ENCODE assay signal across 1 cellular context in the genomic region with DNA sequence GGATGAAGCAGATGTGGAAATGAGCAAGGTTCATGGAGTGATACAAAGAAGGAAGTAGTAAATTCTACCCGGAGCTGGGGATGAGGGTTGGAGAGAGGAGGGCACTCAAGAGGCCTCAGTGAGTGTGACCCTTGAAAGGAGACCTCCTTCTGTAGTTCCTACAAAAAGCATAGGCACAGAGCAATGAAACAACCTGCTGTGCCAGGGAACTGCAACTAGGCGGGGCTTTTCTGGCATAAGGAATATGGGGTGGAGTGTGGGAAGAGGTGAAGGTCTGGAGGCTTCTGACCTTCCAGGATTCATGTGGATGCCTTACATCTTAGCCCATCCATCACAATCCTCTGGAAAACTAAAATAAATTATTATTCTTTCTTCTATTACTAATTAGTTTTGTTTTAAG.
TF ChIP-seq lines count a peak whose summit lies in the region.

No MANE protein-coding gene starts in this region.

TF ChIP-seq in SK-N-SH treated with all-trans-retinoic acid at 6 μM for 48 hours, 23 proteins besides CTCF, POLR2A, EP300 and RAD21 (continued from another document):
- TF ChIP-seq, protein P1, sequence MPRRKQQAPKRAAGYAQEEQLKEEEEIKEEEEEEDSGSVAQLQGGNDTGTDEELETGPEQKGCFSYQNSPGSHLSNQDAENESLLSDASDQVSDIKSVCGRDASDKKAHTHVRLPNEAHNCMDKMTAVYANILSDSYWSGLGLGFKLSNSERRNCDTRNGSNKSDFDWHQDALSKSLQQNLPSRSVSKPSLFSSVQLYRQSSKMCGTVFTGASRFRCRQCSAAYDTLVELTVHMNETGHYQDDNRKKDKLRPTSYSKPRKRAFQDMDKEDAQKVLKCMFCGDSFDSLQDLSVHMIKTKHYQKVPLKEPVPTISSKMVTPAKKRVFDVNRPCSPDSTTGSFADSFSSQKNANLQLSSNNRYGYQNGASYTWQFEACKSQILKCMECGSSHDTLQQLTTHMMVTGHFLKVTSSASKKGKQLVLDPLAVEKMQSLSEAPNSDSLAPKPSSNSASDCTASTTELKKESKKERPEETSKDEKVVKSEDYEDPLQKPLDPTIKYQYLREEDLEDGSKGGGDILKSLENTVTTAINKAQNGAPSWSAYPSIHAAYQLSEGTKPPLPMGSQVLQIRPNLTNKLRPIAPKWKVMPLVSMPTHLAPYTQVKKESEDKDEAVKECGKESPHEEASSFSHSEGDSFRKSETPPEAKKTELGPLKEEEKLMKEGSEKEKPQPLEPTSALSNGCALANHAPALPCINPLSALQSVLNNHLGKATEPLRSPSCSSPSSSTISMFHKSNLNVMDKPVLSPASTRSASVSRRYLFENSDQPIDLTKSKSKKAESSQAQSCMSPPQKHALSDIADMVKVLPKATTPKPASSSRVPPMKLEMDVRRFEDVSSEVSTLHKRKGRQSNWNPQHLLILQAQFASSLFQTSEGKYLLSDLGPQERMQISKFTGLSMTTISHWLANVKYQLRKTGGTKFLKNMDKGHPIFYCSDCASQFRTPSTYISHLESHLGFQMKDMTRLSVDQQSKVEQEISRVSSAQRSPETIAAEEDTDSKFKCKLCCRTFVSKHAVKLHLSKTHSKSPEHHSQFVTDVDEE (CRISPR knock-in tag; IDR thresholded peaks at IDR 0.05) = no peak
- TF ChIP-seq, protein P2, sequence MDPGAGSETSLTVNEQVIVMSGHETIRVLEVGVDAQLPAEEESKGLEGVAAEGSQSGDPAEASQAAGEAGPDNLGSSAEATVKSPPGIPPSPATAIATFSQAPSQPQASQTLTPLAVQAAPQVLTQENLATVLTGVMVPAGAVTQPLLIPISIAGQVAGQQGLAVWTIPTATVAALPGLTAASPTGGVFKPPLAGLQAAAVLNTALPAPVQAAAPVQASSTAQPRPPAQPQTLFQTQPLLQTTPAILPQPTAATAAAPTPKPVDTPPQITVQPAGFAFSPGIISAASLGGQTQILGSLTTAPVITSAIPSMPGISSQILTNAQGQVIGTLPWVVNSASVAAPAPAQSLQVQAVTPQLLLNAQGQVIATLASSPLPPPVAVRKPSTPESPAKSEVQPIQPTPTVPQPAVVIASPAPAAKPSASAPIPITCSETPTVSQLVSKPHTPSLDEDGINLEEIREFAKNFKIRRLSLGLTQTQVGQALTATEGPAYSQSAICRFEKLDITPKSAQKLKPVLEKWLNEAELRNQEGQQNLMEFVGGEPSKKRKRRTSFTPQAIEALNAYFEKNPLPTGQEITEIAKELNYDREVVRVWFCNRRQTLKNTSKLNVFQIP (CRISPR knock-in tag; IDR thresholded peaks at IDR 0.05; ENCODE audit: borderline replicate concordance, low read depth) = no peak
- TF ChIP-seq ESRRG (CRISPR knock-in tag; IDR thresholded peaks at IDR 0.05) = no peak
- no peak for TF ChIP-seq ZNF565 (CRISPR knock-in tag; conservative IDR thresholded peaks at IDR 0.05; ENCODE audit: low read depth)
- TF ChIP-seq ZC3H10 (CRISPR knock-in tag; IDR thresholded peaks at IDR 0.05) = no peak
- TF ChIP-seq ARNTL (CRISPR knock-in tag; IDR thresholded peaks at IDR 0.05; ENCODE audit: borderline replicate concordance, low read depth) = no peak
- TF ChIP-seq OSR1 (CRISPR knock-in tag; IDR thresholded peaks at IDR 0.05) = no peak
- TF ChIP-seq ISL1 (CRISPR knock-in tag; IDR thresholded peaks at IDR 0.05) = no peak
- TF ChIP-seq PPARA (CRISPR knock-in tag; IDR thresholded peaks at IDR 0.05; ENCODE audit: borderline replicate concordance) = no peak
